2 cellular contexts compared by ENCODE assay signal in genomic region chr10:97550336-97551149, GRCh38.
TF ChIP-seq lines count a peak whose summit lies in the region.

No MANE protein-coding gene starts in this region.

TF ChIP-seq in IMR-90, 13 proteins besides CTCF, POLR2A, EP300 and RAD21:
- no peak for TF ChIP-seq RFX5 (IDR thresholded peaks at IDR 0.05; ENCODE audit: low read depth, low read length)
- no peak for TF ChIP-seq CEBPB (IDR thresholded peaks at IDR 0.05; ENCODE audit: low read depth, low read length)
- TF ChIP-seq BHLHE40 (IDR thresholded peaks at IDR 0.05; ENCODE audit: low read depth, low read length): no peak

TF ChIP-seq in K562, 482 proteins besides CTCF, POLR2A, EP300 and RAD21:
- TF ChIP-seq CREB3L1 (IDR thresholded peaks at IDR 0.05; ENCODE audit: borderline replicate concordance, low read depth) (no peak), TFE3 (CRISPR knock-in tag; IDR thresholded peaks at IDR 0.05) (no peak), RNF219 (CRISPR knock-in tag; IDR thresholded peaks at IDR 0.05) (no peak), NCOR1 (IDR thresholded peaks at IDR 0.05) (0 out of 2 replicates have a peak, but pooled peaks have one; percentile 7), ZZZ3 (IDR thresholded peaks at IDR 0.05) (no peak), MCM2 (IDR thresholded peaks at IDR 0.05; ENCODE audit: low read depth) (no peak), BRD4 (IDR thresholded peaks at IDR 0.05) (no peak), CBFA2T3 (IDR thresholded peaks at IDR 0.05) (peak; percentile 49; the same call in 1 of the 2 replicates)
